In genomic region chr16:88697831-88698693, GRCh38 we compare ENCODE assay signal across 9 cellular contexts. TPM values are rescaled to one million over a fixed set of nuclear protein-coding genes. Genes with fewer than 3 reads are reported as not detected.
DNase-seq lines count a peak whose midpoint lies in the region; ATAC-seq and TF ChIP-seq lines count a peak whose summit lies in the region.
"Had no signal": no experiment of that assay in that cellular context is flagged by ENCODE, and none has a peak within 500 bp of the region (broad histone marks: within the 10 kb centered on the region; RNA-seq: fewer than 3 reads in every experiment).

No MANE protein-coding gene starts in this region.

- intact Hi-C loops in CD4-positive, alpha-beta T cell (cut with DNase I, micrococcal nuclease) = no loop called here

- no peaks in the 10 kb centered on the region for H3K27me3 Mint-ChIP-seq in CD4-positive, alpha-beta T cell
- H3K27me3 Mint-ChIP-seq in memory B cell = no peaks in the 10 kb centered on the region

- H3K27ac Mint-ChIP-seq in CD4-positive, alpha-beta T cell = peak overlapping the region; percentile 76
- peak overlapping the region; percentile 82 for H3K27ac Mint-ChIP-seq in memory B cell
- H3K27ac Mint-ChIP-seq: activated T-helper 1 cell treated with anti-CD3 and anti-CD28 coated beads, Interleukin-12 subunit alpha, Interleukin-12 subunit beta, Interleukin-2, Interleukin-4 antibody, amounts not matched to agents 30 ng/mL and 10 ng/mL and 1 ng/mL, durations not matched to agents 14 hours and 24 hours and 36 hours had no signal

- CTCF ChIA-PET in CD4-positive, alpha-beta T cell (lab: Charles Lee) = interaction anchor here (0.6 to 0.8 kb wide), 2 partner anchors 34 to 933 kb away, joined by 3 to 9 read pairs; no protein-coding TSS in a partner anchor

- peaks cover 44% of the 10 kb centered on the region for H3K36me3 Mint-ChIP-seq in CD4-positive, alpha-beta T cell (ENCODE audit: low read depth)
- peaks cover 1% of the 10 kb centered on the region for H3K36me3 Mint-ChIP-seq in memory B cell

- no peaks in the 10 kb centered on the region for H3K27me3 ChIP-seq in CD4-positive, alpha-beta T cell (ENCODE audit: control insufficient read depth, insufficient read depth, low read length)

- H3K9me3 ChIP-seq in CD4-positive, alpha-beta T cell (ENCODE audit: control insufficient read depth, low read length) = no peaks in the 10 kb centered on the region

- POLR2A ChIA-PET in CD4-positive, alpha-beta T cell (lab: Charles Lee) = interaction anchor here (1.0 to 1.4 kb wide), 3 partner anchors 11 to 128 kb away, joined by 3 to 4 read pairs (median 3); partner anchors contain the start of gene ZC3H18

- H3K4me3 Mint-ChIP-seq in CD4-positive, alpha-beta T cell = peak overlapping the region; percentile 60
- peak overlapping the region; percentile 51 for H3K4me3 Mint-ChIP-seq in memory B cell
- H3K4me3 Mint-ChIP-seq: activated T-helper 1 cell treated with anti-CD3 and anti-CD28 coated beads, Interleukin-12 subunit alpha, Interleukin-12 subunit beta, Interleukin-2, Interleukin-4 antibody, amounts not matched to agents 30 ng/mL and 10 ng/mL and 1 ng/mL, durations not matched to agents 14 hours and 24 hours and 36 hours had no signal

- ATAC-seq in CD4-positive, alpha-beta T cell (ENCODE audit: poor library complexity) = no peak
- ATAC-seq in memory B cell (ENCODE audit: low read depth) (no peak), GM21786 (IDR thresholded peaks at IDR 0.05; ENCODE audit: unreplicated experiment) (no peak), HG02840 (IDR thresholded peaks at IDR 0.05; ENCODE audit: low FRiP score, unreplicated experiment) (no peak)

- peak overlapping the region; percentile 35 for H3K27ac ChIP-seq in CD4-positive, alpha-beta T cell (ENCODE audit: low read depth, low read length)

- DNase-seq in CD4-positive, alpha-beta T cell = peak in 1 of 10 experiments; percentile 30
- DNase-seq in activated CD8-positive, alpha-beta memory T cell treated with anti-CD3 and anti-CD28 coated beads, Interleukin-2, amount 50 U/mL, for 4 hours = peak; percentile 46
- no peak for DNase-seq in memory B cell (ENCODE audit: low spot score in 2 of 2)
- no peak for DNase-seq in mucosa of gallbladder (ENCODE audit: low spot score)
- DNase-seq: Karpas-422 had no signal

- TF ChIP-seq CTCF in CD4-positive, alpha-beta T cell (IDR thresholded peaks at IDR 0.05) = peak; percentile 40
- peak; percentile 40 for TF ChIP-seq CTCF in GM12875 (IDR thresholded peaks at IDR 0.05; ENCODE audit: borderline replicate concordance, insufficient read depth, low read depth, low read length)

- no peaks in the 10 kb centered on the region for H3K9me3 Mint-ChIP-seq in CD4-positive, alpha-beta T cell
- no peaks in the 10 kb centered on the region for H3K9me3 Mint-ChIP-seq in memory B cell
- H3K9me3 Mint-ChIP-seq: activated T-helper 1 cell treated with anti-CD3 and anti-CD28 coated beads, Interleukin-12 subunit alpha, Interleukin-12 subunit beta, Interleukin-2, Interleukin-4 antibody, amounts not matched to agents 30 ng/mL and 10 ng/mL and 1 ng/mL, durations not matched to agents 14 hours and 24 hours and 36 hours had no signal

- H3K4me1 Mint-ChIP-seq in CD4-positive, alpha-beta T cell (ENCODE audit: low read depth) = peaks cover 54% of the 10 kb centered on the region
- H3K4me1 Mint-ChIP-seq in memory B cell = peaks cover 33% of the 10 kb centered on the region

- H3K4me3 ChIP-seq in GM12875 (ENCODE audit: low read depth, low read length) = no peak overlapping the region

RNA-seq across cellular contexts. Expression of gene RNF166, which starts 8.1 kb away (rescaled TPM):
- total RNA-seq in CD4-positive, alpha-beta T cell = 100 to 1,000 TPM; 334 to 355 TPM
- total RNA-seq in mucosa of gallbladder = 28.4 TPM

RNA-seq across cellular contexts. Expression of gene CTU2, which starts 8.2 kb away (rescaled TPM):
- 10 to 100 TPM; 39.3 to 44.0 TPM for total RNA-seq in CD4-positive, alpha-beta T cell
- 15.0 TPM for total RNA-seq in mucosa of gallbladder

RNA-seq across cellular contexts. Expression of gene SNAI3, which starts 11.8 kb away (rescaled TPM):
- 1 to 10 TPM; 3.0 to 3.5 TPM for total RNA-seq in CD4-positive, alpha-beta T cell
- 1.9 TPM for total RNA-seq in mucosa of gallbladder

RNA-seq across cellular contexts. Expression of gene MVD, which starts 35.2 kb away (rescaled TPM):
- 10 to 100 TPM; 74.2 to 76.9 TPM for total RNA-seq in CD4-positive, alpha-beta T cell
- 126 TPM for total RNA-seq in mucosa of gallbladder

RNA-seq across cellular contexts. Expression of gene CYBA, which starts 47.2 kb away (rescaled TPM):
- total RNA-seq in CD4-positive, alpha-beta T cell = 100 to 1,000 TPM; 292 to 294 TPM
- 271 TPM for total RNA-seq in mucosa of gallbladder

Comparison
In these comparisons a context has a peak if more than half of its experiments do, and no peak if none do; other contexts are left out.
1. RNA of gene RNF166, which starts 8.1 kb away (total RNA-seq): 334 to 355 TPM in CD4-positive, alpha-beta T cell; 28.4 TPM in mucosa of gallbladder (single experiment); every median in the first group is over 10 times any median in the second.